23 cellular contexts compared by ENCODE assay signal in the genomic region with DNA sequence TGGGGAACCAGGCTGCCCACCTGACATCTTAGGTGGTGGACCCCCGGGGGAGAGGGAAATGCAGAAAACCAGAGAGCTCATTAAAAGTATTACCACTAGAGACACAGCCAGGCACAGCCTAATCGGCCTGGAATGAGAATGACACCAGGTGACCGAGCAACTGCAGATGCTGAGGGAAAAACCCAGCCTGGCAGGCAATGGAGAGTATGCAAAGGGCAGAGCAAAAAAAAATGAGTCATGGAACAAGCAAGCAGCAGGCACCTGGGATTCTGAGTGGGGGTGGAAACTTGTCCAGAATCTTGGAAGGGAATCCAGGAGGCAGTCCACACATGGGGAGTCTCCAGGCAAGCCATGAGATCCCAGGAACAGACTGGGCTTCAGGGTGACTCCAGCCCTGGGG.
DNase-seq lines count a peak whose midpoint lies in the region; ATAC-seq, FAIRE-seq and TF ChIP-seq lines count a peak whose summit lies in the region.
"Had no signal": no experiment of that assay in that cellular context is flagged by ENCODE, and none has a peak within 500 bp of the region (broad histone marks: within the 10 kb centered on the region; RNA-seq: fewer than 3 reads in every experiment).

No MANE protein-coding gene starts in this region.

- H3K4me1 Mint-ChIP-seq in astrocyte (ENCODE audit: low read depth, unreplicated experiment) = no peaks in the 10 kb centered on the region

- H3K36me3 ChIP-seq in astrocyte (ENCODE audit: insufficient read depth, low read length) (no peaks in the 10 kb centered on the region), kidney epithelial cell (ENCODE audit: control insufficient read depth, insufficient read depth, low read length) (no peaks in the 10 kb centered on the region)
- H3K36me3 ChIP-seq: BLaER1 had no signal

- TF ChIP-seq CTCF in astrocyte (IDR thresholded peaks at IDR 0.05; ENCODE audit: insufficient read depth, low read depth, low read length) (no peak), kidney epithelial cell (IDR thresholded peaks at IDR 0.05; ENCODE audit: insufficient read depth, low read length, poor library complexity, severe bottlenecking) (no peak)

- H3K9ac ChIP-seq in astrocyte (ENCODE audit: low read length) = no peak overlapping the region
- H3K9ac ChIP-seq: BLaER1 had no signal

- H3K9me3 Mint-ChIP-seq in astrocyte (ENCODE audit: unreplicated experiment) = no peaks in the 10 kb centered on the region

- ATAC-seq in stimulated activated naive CD8-positive, alpha-beta T cell treated with anti-CD3 and anti-CD28 coated beads, Interleukin-15, Interleukin-2, amounts not matched to agents 100 U/mL and 50 U/mL, for 24 hours = no peak
- ATAC-seq: CD8-positive, alpha-beta T cell; GM12878; K562 had no signal

- no peaks in the 10 kb centered on the region for H3K79me2 ChIP-seq in astrocyte (ENCODE audit: insufficient read depth, low read length)

- H3K27me3 ChIP-seq in astrocyte (ENCODE audit: insufficient read depth, low read length) (no peaks in the 10 kb centered on the region), kidney epithelial cell (ENCODE audit: control insufficient read depth, insufficient read depth, low read length) (no peaks in the 10 kb centered on the region)
- H3K27me3 ChIP-seq: BLaER1 had no signal

- H3K27me3 Mint-ChIP-seq in astrocyte (ENCODE audit: low read depth, unreplicated experiment) = peaks cover 2% of the 10 kb centered on the region

- H3K4me3 Mint-ChIP-seq in astrocyte (ENCODE audit: unreplicated experiment) = no peak overlapping the region
- H3K4me3 Mint-ChIP-seq: CD8-positive, alpha-beta T cell had no signal

- no peak for FAIRE-seq in astrocyte (lab: Jason Lieb, UNC)
- FAIRE-seq: A204.1, D721Med, G401.6, GM12878, K562 had no signal

- H3K27ac ChIP-seq in astrocyte (ENCODE audit: low read depth, low read length) = no peak overlapping the region
- H3K27ac ChIP-seq: BLaER1, PC-9 had no signal

- H3K4me3 ChIP-seq in astrocyte (ENCODE audit: insufficient read depth, low read depth, low read length) (no peak overlapping the region), kidney epithelial cell (ENCODE audit: low read depth, low read length) (no peak overlapping the region)
- H3K4me3 ChIP-seq: BLaER1, GM12878, K562, PC-9 had no signal

- H2AFZ ChIP-seq in astrocyte (ENCODE audit: low read depth, low read length) = no peak overlapping the region
- H2AFZ ChIP-seq: PC-9 had no signal

- no peak overlapping the region for H3K4me2 ChIP-seq in astrocyte (ENCODE audit: low read length)
- H3K4me2 ChIP-seq: BLaER1, PC-9 had no signal

- no peaks in the 10 kb centered on the region for H3K36me3 Mint-ChIP-seq in astrocyte (ENCODE audit: low read depth, unreplicated experiment)
- H3K36me3 Mint-ChIP-seq: CD8-positive, alpha-beta T cell had no signal

- DNase-seq in A172 (ENCODE audit: low spot score) = peak; percentile 58
- peak; percentile 15 for DNase-seq in HK-2 (ENCODE audit: unreplicated experiment)
- DNase-seq in astrocyte (ENCODE audit: low read depth) = peak; percentile 72
- DNase-seq in kidney epithelial cell (ENCODE audit: low read depth) = peak; percentile 25
- no peak for DNase-seq in stimulated activated naive CD8-positive, alpha-beta T cell treated with anti-CD3 and anti-CD28 coated beads, Interleukin-15, Interleukin-2, amounts not matched to agents 100 U/mL and 50 U/mL, for 24 hours
- DNase-seq in inferior parietal cortex (ENCODE audit: extremely low spot score) = no peak
- DNase-seq in GF-D8 (lab: John Stamatoyannopoulos, UW) = no peak
- DNase-seq in amniotic stem cell (lab: John Stamatoyannopoulos, UW) = no peak
- DNase-seq: CD8-positive, alpha-beta T cell; DND-41; GOT3; NCI-H1436; NCI-H2029; NCI-H2171; NCI-H510A; NCI-H82; PC-9 had no signal

- no peaks in the 10 kb centered on the region for H3K9me3 ChIP-seq in astrocyte (ENCODE audit: insufficient read depth, low read depth, low read length)
- H3K9me3 ChIP-seq: BLaER1 had no signal

- H3K4me1 ChIP-seq in astrocyte (ENCODE audit: insufficient read depth, low read length) = no peaks in the 10 kb centered on the region
- H3K4me1 ChIP-seq: BLaER1 had no signal

- H4K20me1 ChIP-seq in astrocyte (ENCODE audit: insufficient read depth, low read length) = no peaks in the 10 kb centered on the region
- H4K20me1 ChIP-seq: BLaER1 had no signal

- H3K27ac Mint-ChIP-seq in astrocyte (ENCODE audit: unreplicated experiment) = no peak overlapping the region
- H3K27ac Mint-ChIP-seq: CD8-positive, alpha-beta T cell had no signal

Comparison
In these comparisons a context has a peak if more than half of its experiments do, and no peak if none do; other contexts are left out.
1. DNase-seq: peak in A172 (single experiment), HK-2 (single experiment), astrocyte (single experiment) and kidney epithelial cell (single experiment); none in stimulated activated naive CD8-positive, alpha-beta T cell treated with anti-CD3 and anti-CD28 coated beads, Interleukin-15, Interleukin-2, amounts not matched to agents 100 U/mL and 50 U/mL, for 24 hours (single experiment), inferior parietal cortex (single experiment), GF-D8 (single experiment) and amniotic stem cell (single experiment).